Comparison of ENCODE assay signal across 8 cellular contexts in genomic region chr1:229624906-229625871, GRCh38. TPM values are rescaled to one million over a fixed set of nuclear protein-coding genes. Genes with fewer than 3 reads are reported as not detected.
A peak's percentile ranks its signal among the peaks of the same experiment; 100 is the strongest.
DNase-seq lines count a peak whose midpoint lies in the region; ATAC-seq, FAIRE-seq and TF ChIP-seq lines count a peak whose summit lies in the region.

No MANE protein-coding gene starts in this region.

- H3K27me3 ChIP-seq in DOHH2 (ENCODE audit: control insufficient read depth, low read length) = no peaks in the 10 kb centered on the region

- ATAC-seq in GM21619 (IDR thresholded peaks at IDR 0.05; ENCODE audit: unreplicated experiment) (peak; percentile 31), SK-N-SH treated with all-trans-retinoic acid at 6 μM for 48 hours (peak; percentile 34), left cardiac atrium (peak; percentile 51 to 59)

- peaks cover 4% of the 10 kb centered on the region for H3K36me3 Mint-ChIP-seq in progenitor cell of endocrine pancreas (ENCODE audit: insufficient read depth)

- peak; percentile 9 for FAIRE-seq in urothelium cell line (lab: Jason Lieb, UNC)

- peaks cover 94% of the 10 kb centered on the region for H3K79me2 ChIP-seq in DOHH2 (ENCODE audit: control insufficient read depth, low read length)

- H3K27ac ChIP-seq in DOHH2 (ENCODE audit: low read depth, low read length) = peak overlapping the region; percentile 20

- no peak for TF ChIP-seq CTCF in DOHH2 (IDR thresholded peaks at IDR 0.05; ENCODE audit: low read depth, low read length, poor library complexity, severe bottlenecking)
- no peak for TF ChIP-seq CTCF in progenitor cell of endocrine pancreas (IDR thresholded peaks at IDR 0.05; ENCODE audit: unreplicated experiment)

- H3K27me3 Mint-ChIP-seq in progenitor cell of endocrine pancreas = no peaks in the 10 kb centered on the region

- H4K20me1 ChIP-seq in DOHH2 (ENCODE audit: control insufficient read depth, insufficient read depth, low read depth, low read length) = peaks cover 4% of the 10 kb centered on the region; the same call in 1 of the 2 replicates

- in situ Hi-C loops in KBM-7 (cut with MboI; ENCODE audit: low pct_unique_long_range_greater_than_20kb, low sequenced_read_pairs) = loop anchor here (10.0 kb wide), 1 partner anchor 50 kb away; no protein-coding TSS in a partner anchor

- H3K27ac Mint-ChIP-seq in progenitor cell of endocrine pancreas = peak overlapping the region; percentile 95

- peaks cover 25% of the 10 kb centered on the region for H3K4me1 Mint-ChIP-seq in progenitor cell of endocrine pancreas (ENCODE audit: low read depth)

- H3K4me3 ChIP-seq in DOHH2 (ENCODE audit: low read length) = peak overlapping the region; percentile 93

- peak; percentile 63 for DNase-seq in KBM-7
- DNase-seq in activated naive CD8-positive, alpha-beta T cell treated with anti-CD3 and anti-CD28 coated beads, Interleukin-2, amount 50 U/mL, for 16 hours (ENCODE audit: low read depth, low spot score) = peak; percentile 21
- DNase-seq in left cardiac atrium = peak; percentile 57
- DNase-seq in progenitor cell of endocrine pancreas (ENCODE audit: low spot score, unreplicated experiment) = peak; percentile 54
- peak; percentile 86 for DNase-seq in urothelium cell line (ENCODE audit: low spot score)

- no peaks in the 10 kb centered on the region for H3K9me3 ChIP-seq in DOHH2 (ENCODE audit: control insufficient read depth, insufficient read depth, low read length)

- H3K4me1 ChIP-seq in DOHH2 (ENCODE audit: control insufficient read depth, low read length) = peaks cover 25% of the 10 kb centered on the region

- intact Hi-C loops in left cardiac atrium (cut with DNase I) = loop anchor here in 1 of 2 donors (5.0 kb wide), 1 partner anchor 68 kb away; the partner anchor contains the start of gene ABCB10

- no peaks in the 10 kb centered on the region for H3K9me2 ChIP-seq in DOHH2 (replicated peaks; ENCODE audit: control insufficient read depth, low read length)

- H3K4me3 Mint-ChIP-seq in progenitor cell of endocrine pancreas (ENCODE audit: low read depth) = peak overlapping the region; percentile 86

- H3K36me3 ChIP-seq in DOHH2 (ENCODE audit: control insufficient read depth, low read length) = peaks cover 40% of the 10 kb centered on the region

- H3F3A ChIP-seq in DOHH2 (ENCODE audit: control insufficient read depth, insufficient read depth) = no peaks in the 10 kb centered on the region

- peak overlapping the region; percentile 92 for H3K4me2 ChIP-seq in DOHH2 (ENCODE audit: low read length)

- H3K9me3 Mint-ChIP-seq in progenitor cell of endocrine pancreas (ENCODE audit: low read depth) = no peaks in the 10 kb centered on the region

TF ChIP-seq in SK-N-SH treated with all-trans-retinoic acid at 6 μM for 48 hours, 23 proteins besides CTCF, POLR2A, EP300 and RAD21:
- TF ChIP-seq ARNTL (CRISPR knock-in tag; IDR thresholded peaks at IDR 0.05; ENCODE audit: borderline replicate concordance, low read depth) (no peak), ZC3H10 (CRISPR knock-in tag; IDR thresholded peaks at IDR 0.05) (no peak), TOX (CRISPR knock-in tag; IDR thresholded peaks at IDR 0.05; ENCODE audit: borderline replicate concordance) (no peak), CSDC2 (CRISPR knock-in tag; IDR thresholded peaks at IDR 0.05) (no peak), CREB5 (CRISPR knock-in tag; IDR thresholded peaks at IDR 0.05; ENCODE audit: low read depth) (no peak), OSR1 (CRISPR knock-in tag; IDR thresholded peaks at IDR 0.05) (no peak), ESRRG (CRISPR knock-in tag; IDR thresholded peaks at IDR 0.05) (no peak), ZNF70 (CRISPR knock-in tag; IDR thresholded peaks at IDR 0.05) (no peak), POU6F1 (CRISPR knock-in tag; IDR thresholded peaks at IDR 0.05; ENCODE audit: borderline replicate concordance, low read depth) (no peak), SNAI2 (CRISPR knock-in tag; IDR thresholded peaks at IDR 0.05) (no peak), ISL1 (CRISPR knock-in tag; IDR thresholded peaks at IDR 0.05) (no peak), ZFP30 (CRISPR knock-in tag; IDR thresholded peaks at IDR 0.05) (no peak)

RNA-seq across cellular contexts. Expression of gene TAF5L, which starts 0.7 kb away (rescaled TPM):
- total RNA-seq in left cardiac atrium (10 to 100 TPM; 10.8 to 14.7 TPM), progenitor cell of endocrine pancreas (21.0 and 21.4 TPM in 2 replicates)

RNA-seq across cellular contexts. Expression of gene URB2, which starts 0.9 kb away (rescaled TPM):
- total RNA-seq in left cardiac atrium (1 to 10 TPM; 3.6 to 8.4 TPM), progenitor cell of endocrine pancreas (16.2 and 16.5 TPM in 2 replicates)

Comparison
In these comparisons a context has a peak if more than half of its experiments do, and no peak if none do; other contexts are left out.
1. Peak in every context shown above with its lines: DNase-seq, ATAC-seq, H3K4me3 ChIP-seq and H3K27ac ChIP-seq.
2. DNase-seq: peak in every context shown above with its lines; median percentile 86 in urothelium cell line; 63 in KBM-7; 57 in left cardiac atrium; 54 in progenitor cell of endocrine pancreas; 21 in activated naive CD8-positive, alpha-beta T cell treated with anti-CD3 and anti-CD28 coated beads, Interleukin-2, amount 50 U/mL, for 16 hours.